ENCODE assay signal across 1 cellular context in genomic region chr20:32192698-32193097, GRCh38.
TF ChIP-seq lines count a peak whose summit lies in the region.

No MANE protein-coding gene starts in this region.

TF ChIP-seq in SK-N-SH, 30 proteins besides CTCF, POLR2A, EP300 and RAD21 (continued from another document):
- TF ChIP-seq EZH2phosphoT487 (IDR thresholded peaks at IDR 0.05; ENCODE audit: borderline replicate concordance, low read depth) (no peak), MAX (IDR thresholded peaks at IDR 0.05; ENCODE audit: low read depth) (no peak), FOXM1 (IDR thresholded peaks at IDR 0.05; ENCODE audit: low read depth) (no peak), TEAD4 (IDR thresholded peaks at IDR 0.05; ENCODE audit: borderline replicate concordance, insufficient read depth) (no peak)
